Comparison of ENCODE assay signal across 2 cellular contexts in genomic region chr6:125947581-125947980, GRCh38.
A peak's percentile ranks its signal among the peaks of the same experiment; 100 is the strongest.
TF ChIP-seq lines count a peak whose summit lies in the region.

No MANE protein-coding gene starts in this region.

TF ChIP-seq in A549, 52 proteins besides CTCF, POLR2A, EP300 and RAD21:
- TF ChIP-seq ZSCAN20 (CRISPR knock-in tag; IDR thresholded peaks at IDR 0.05) (no peak), HOXA7 (CRISPR knock-in tag; IDR thresholded peaks at IDR 0.05) (no peak), NPAS2 (CRISPR knock-in tag; IDR thresholded peaks at IDR 0.05; ENCODE audit: borderline replicate concordance) (no peak), MYC (IDR thresholded peaks at IDR 0.05; ENCODE audit: borderline replicate concordance, low read length) (no peak), CBX2 (IDR thresholded peaks at IDR 0.05; ENCODE audit: borderline replicate concordance, low read depth) (no peak), KDM5A (IDR thresholded peaks at IDR 0.05) (no peak), TP53 (CRISPR knock-in tag; IDR thresholded peaks at IDR 0.05) (no peak), ELK1 (IDR thresholded peaks at IDR 0.05; ENCODE audit: low read depth, low read length) (no peak), KDM1A (IDR thresholded peaks at IDR 0.05; ENCODE audit: low read depth) (no peak), HOXB13 (CRISPR knock-in tag; IDR thresholded peaks at IDR 0.05; ENCODE audit: low read depth) (no peak), NR3C1 (IDR thresholded peaks at IDR 0.05) (no peak), MAZ (IDR thresholded peaks at IDR 0.05; ENCODE audit: borderline replicate concordance, low read depth, low read length) (no peak), ZNF302 (CRISPR knock-in tag; IDR thresholded peaks at IDR 0.05) (no peak), ESRRA (IDR thresholded peaks at IDR 0.05; ENCODE audit: borderline replicate concordance, low read length) (no peak), NFE2L2 (conservative IDR thresholded peaks at IDR 0.05; ENCODE audit: low read length) (no peak), HOXB5 (CRISPR knock-in tag; IDR thresholded peaks at IDR 0.05) (no peak), EHF (CRISPR knock-in tag; IDR thresholded peaks at IDR 0.05) (peak; percentile 30; the same call in 1 of the 2 replicates), PHF8 (IDR thresholded peaks at IDR 0.05; ENCODE audit: borderline replicate concordance, low read depth) (no peak), HDAC2 (IDR thresholded peaks at IDR 0.05) (no peak), RARB (CRISPR knock-in tag; IDR thresholded peaks at IDR 0.05) (no peak), SREBF2 (IDR thresholded peaks at IDR 0.05) (no peak), USF2 (IDR thresholded peaks at IDR 0.05) (no peak), GATA3 (IDR thresholded peaks at IDR 0.05; ENCODE audit: borderline replicate concordance) (peak; percentile 53; the same call in 1 of the 2 replicates), E2F6 (IDR thresholded peaks at IDR 0.05; ENCODE audit: borderline replicate concordance, low read depth) (no peak), RCOR1 (IDR thresholded peaks at IDR 0.05; ENCODE audit: low read depth, low read length) (no peak), JUN (IDR thresholded peaks at IDR 0.05) (peak in 1 of 2 experiments; percentile 55; a peak in 2 of 5 replicates), MAX (IDR thresholded peaks at IDR 0.05) (peak; percentile 53), CHD2 (IDR thresholded peaks at IDR 0.05; ENCODE audit: low read length, partially characterized antibody) (no peak), POLR2AphosphoS2 (conservative IDR thresholded peaks at IDR 0.05; ENCODE audit: low read length) (no peak), PBX3 (IDR thresholded peaks at IDR 0.05) (no peak), CEBPB (IDR thresholded peaks at IDR 0.05) (peak in 1 of 2 experiments; percentile 56; a peak in 1 of 4 replicates), JUNB (IDR thresholded peaks at IDR 0.05) (no peak), CHD4 (IDR thresholded peaks at IDR 0.05; ENCODE audit: borderline replicate concordance) (no peak), FOSB (CRISPR knock-in tag; IDR thresholded peaks at IDR 0.05) (no peak)

TF ChIP-seq in IMR-90, 13 proteins besides CTCF, POLR2A, EP300 and RAD21:
- TF ChIP-seq MAZ (IDR thresholded peaks at IDR 0.05; ENCODE audit: borderline replicate concordance, low read depth, low read length) = no peak
- TF ChIP-seq SMC3 (IDR thresholded peaks at IDR 0.05; ENCODE audit: low read depth, low read length) = no peak
- no peak for TF ChIP-seq CHD1 (IDR thresholded peaks at IDR 0.05; ENCODE audit: low read depth, low read length)
- TF ChIP-seq RCOR1 (IDR thresholded peaks at IDR 0.05; ENCODE audit: insufficient replicate concordance, low read length) = no peak
- TF ChIP-seq MAFK (IDR thresholded peaks at IDR 0.05; ENCODE audit: low read depth, low read length) = no peak
